In the genomic region with DNA sequence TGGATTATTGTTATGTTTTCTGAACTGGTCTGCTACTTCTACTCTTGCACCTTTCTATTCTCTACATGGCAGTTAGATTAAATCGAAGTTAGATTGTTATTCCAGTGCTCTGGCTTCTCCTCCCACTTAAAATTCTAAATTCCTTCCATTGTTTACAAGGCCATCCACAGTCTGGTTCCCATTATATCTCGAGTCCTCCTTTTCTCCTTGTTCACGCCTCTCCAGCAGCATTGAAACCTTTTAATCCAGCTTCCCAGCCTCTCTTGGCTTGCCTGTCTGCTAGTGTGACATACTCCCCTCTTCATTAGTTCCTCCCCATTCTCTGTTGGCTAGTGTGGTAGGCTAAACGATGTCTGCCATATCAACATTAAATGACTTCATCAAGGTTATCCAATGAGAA, we compare ENCODE assay signal across 31 cellular contexts. TPM values are rescaled to one million over a fixed set of nuclear protein-coding genes. Genes with fewer than 3 reads are reported as not detected.
A peak's percentile ranks its signal among the peaks of the same experiment; 100 is the strongest.
DNase-seq lines count a peak whose midpoint lies in the region; ATAC-seq, FAIRE-seq and TF ChIP-seq lines count a peak whose summit lies in the region.
"Had no signal": no experiment of that assay in that cellular context is flagged by ENCODE, and none has a peak within 500 bp of the region (broad histone marks: within the 10 kb centered on the region; RNA-seq: fewer than 3 reads in every experiment).

No MANE protein-coding gene starts in this region.

- H3K4me1 ChIP-seq in cardiac muscle cell (ENCODE audit: low read depth) (peaks cover 20% of the 10 kb centered on the region), endodermal cell (ENCODE audit: control insufficient read depth, insufficient read depth, low read length) (peaks cover 3% of the 10 kb centered on the region), hepatocyte (ENCODE audit: insufficient read depth) (no peaks in the 10 kb centered on the region), osteoblast (ENCODE audit: insufficient read depth, low read length) (no peaks in the 10 kb centered on the region)
- H3K4me1 ChIP-seq: breast epithelium, foreskin keratinocyte had no signal

- H3K79me2 ChIP-seq in hepatocyte, result no peaks in the 10 kb centered on the region
- peaks cover 10% of the 10 kb centered on the region for H3K79me2 ChIP-seq in osteoblast (ENCODE audit: insufficient read depth, low read length)

- H3K36me3 ChIP-seq in cardiac muscle cell (no peaks in the 10 kb centered on the region), endodermal cell (ENCODE audit: control insufficient read depth, insufficient read depth, low read length) (peaks cover 95% of the 10 kb centered on the region), hepatocyte (replicated peaks; ENCODE audit: insufficient read depth, low read depth) (no peaks in the 10 kb centered on the region), osteoblast (ENCODE audit: insufficient read depth, low read length) (peaks cover 5% of the 10 kb centered on the region)
- H3K36me3 ChIP-seq: breast epithelium, right lobe of liver had no signal

- 74 to 81% methylated on average over 4 of the region's 4 CpGs for WGBS in endodermal cell (ENCODE audit: insufficient coverage in 1 of 2, insufficient read length in 1 of 2), 2 experiments
- WGBS in hepatocyte (ENCODE audit: low lambda C conversion rate, missing lambda C conversion rate), result 64% methylated on average over 4 of the region's 4 CpGs

- DNase-seq in cardiac muscle cell (ENCODE audit: low read depth in 1 of 2, low spot score in 1 of 2) (peak in 1 of 2 donors; percentile 42), Right ventricle myocardium inferior (ENCODE audit: missing footprints) (no peak), GM12892 (ENCODE audit: insufficient read length) (no peak), endodermal cell (peak; percentile 62), hepatocyte (ENCODE audit: low spot score) (no peak), osteoblast (ENCODE audit: insufficient read length, low spot score, missing footprints) (no peak)
- DNase-seq: activated CD4-positive, alpha-beta T cell treated with anti-CD3 and anti-CD28 coated beads for 48 hours; activated naive CD4-positive, alpha-beta T cell treated with anti-CD3 and anti-CD28 coated beads, Interleukin-2, amount 10 ng/mL, durations not matched to agents 7 days and 5 days; activated T-cell treated with anti-CD3 and anti-CD28 coated beads, Interleukin-2, amount 50 U/mL, for 48 hours; DMS53; effector CD8-positive, alpha-beta T cell; foreskin keratinocyte; immature natural killer cell; mucosa of descending colon; NCI-H1436; NCI-H2107; NCI-H510A; right lobe of liver; stimulated activated CD4-positive, alpha-beta T cell treated with anti-CD3 and anti-CD28 coated beads, Interleukin-12 subunit alpha, Interleukin-12 subunit beta, amount 100 ng/mL, for 4 hours; stimulated activated CD4-positive, alpha-beta T cell treated with anti-CD3 and anti-CD28 coated beads, Interleukin-4, amount 100 ng/mL, for 1 hour; substantia nigra; T-helper 2 cell had no signal

- FAIRE-seq in GM12892 (lab: Jason Lieb, UNC), result peak; percentile 67
- FAIRE-seq: G401.6 had no signal

- H2AFZ ChIP-seq in hepatocyte (no peak overlapping the region), osteoblast (ENCODE audit: low read length) (no peak overlapping the region)

- no peak overlapping the region for H3K4me3 ChIP-seq in cardiac muscle cell
- H3K4me3 ChIP-seq in endodermal cell (ENCODE audit: low read length), result peak overlapping the region; percentile 7
- H3K4me3 ChIP-seq in hepatocyte, result no peak overlapping the region
- H3K4me3 ChIP-seq in osteoblast (ENCODE audit: insufficient read depth, low read length), result no peak overlapping the region
- H3K4me3 ChIP-seq: breast epithelium, mucosa of descending colon, right lobe of liver had no signal

- H3K9me3 ChIP-seq in cardiac muscle cell (ENCODE audit: low read depth) (no peaks in the 10 kb centered on the region), endodermal cell (ENCODE audit: control insufficient read depth, low read length) (peaks cover 29% of the 10 kb centered on the region), hepatocyte (ENCODE audit: low read depth) (no peaks in the 10 kb centered on the region), osteoblast (ENCODE audit: low read depth, low read length) (no peaks in the 10 kb centered on the region)
- H3K9me3 ChIP-seq: breast epithelium, mucosa of descending colon, right lobe of liver had no signal

- H3K4me2 ChIP-seq in hepatocyte, result no peak overlapping the region
- H3K4me2 ChIP-seq in osteoblast (ENCODE audit: insufficient read depth, low read length), result no peak overlapping the region

- no peak overlapping the region for H3K9ac ChIP-seq in endodermal cell (ENCODE audit: extremely low read depth, low read length, poor library complexity, severe bottlenecking)

- H3K4me1 Mint-ChIP-seq in endodermal cell (peaks cover 38% of the 10 kb centered on the region), nephron (peaks cover 24% of the 10 kb centered on the region)

- H3K27ac ChIP-seq in cardiac muscle cell, result peak overlapping the region; percentile 90
- peak overlapping the region; percentile 51 for H3K27ac ChIP-seq in endodermal cell (ENCODE audit: low read depth, low read length)
- H3K27ac ChIP-seq in hepatocyte, result no peak overlapping the region
- H3K27ac ChIP-seq in osteoblast (ENCODE audit: low read depth, low read length), result no peak overlapping the region
- H3K27ac ChIP-seq: breast epithelium, foreskin keratinocyte, HL-60, right lobe of liver had no signal

- ATAC-seq in Right ventricle myocardium inferior, result no peak
- no peak for ATAC-seq in GM18907 (IDR thresholded peaks at IDR 0.05; ENCODE audit: unreplicated experiment)
- ATAC-seq: foreskin keratinocyte; mucosa of descending colon; natural killer cell treated with Interleukin-12 subunit alpha and Interleukin-12 subunit beta and Interleukin-15 and Interleukin-18, amount 100 ng/mL, for 72 hours; right lobe of liver; SK-N-SH treated with all-trans-retinoic acid at 6 μM for 48 hours had no signal

- peaks cover 6% of the 10 kb centered on the region for H3K9me3 Mint-ChIP-seq in endodermal cell
- peaks cover under 1% of the 10 kb centered on the region for H3K9me3 Mint-ChIP-seq in nephron
- H3K9me3 Mint-ChIP-seq: immature natural killer cell; natural killer cell treated with Interleukin-12 subunit alpha and Interleukin-12 subunit beta and Interleukin-15 and Interleukin-18, amount 100 ng/mL, for 72 hours had no signal

- intact Hi-C loops in Right ventricle myocardium inferior (cut with DNase I), result no loop called here

- H3K27me3 Mint-ChIP-seq in endodermal cell (ENCODE audit: insufficient read depth) (no peaks in the 10 kb centered on the region), nephron (ENCODE audit: low read depth) (no peaks in the 10 kb centered on the region)
- H3K27me3 Mint-ChIP-seq: activated naive CD4-positive, alpha-beta T cell treated with anti-CD3 and anti-CD28 coated beads, Interleukin-2, amount 10 ng/mL, durations not matched to agents 7 days and 5 days; B cell; natural killer cell treated with Interleukin-12 subunit alpha and Interleukin-12 subunit beta and Interleukin-15 and Interleukin-18, amount 100 ng/mL, for 72 hours; type B pancreatic cell had no signal

- TF ChIP-seq CTCF in cardiac muscle cell (IDR thresholded peaks at IDR 0.05; ENCODE audit: low read depth, low read length), result no peak
- no peak for TF ChIP-seq CTCF in endodermal cell (conservative IDR thresholded peaks at IDR 0.05)
- TF ChIP-seq CTCF in nephron (IDR thresholded peaks at IDR 0.05; ENCODE audit: unreplicated experiment in 3 of 3), result no peak
- no peak for TF ChIP-seq CTCF in hepatocyte (IDR thresholded peaks at IDR 0.05; ENCODE audit: poor library complexity)
- TF ChIP-seq CTCF in osteoblast (IDR thresholded peaks at IDR 0.05; ENCODE audit: extremely low read depth, low read depth, low read length), result no peak

- no peak for TF ChIP-seq POLR2A in GM12892 (IDR thresholded peaks at IDR 0.05; ENCODE audit: low read depth, low read length)

- H4K20me1 ChIP-seq in hepatocyte (ENCODE audit: insufficient read depth, poor library complexity, severe bottlenecking), result no peaks in the 10 kb centered on the region
- no peaks in the 10 kb centered on the region for H4K20me1 ChIP-seq in osteoblast (ENCODE audit: insufficient read depth, low read length)

- H3K36me3 Mint-ChIP-seq in endodermal cell (ENCODE audit: low read depth), result peaks cover 41% of the 10 kb centered on the region
- peaks cover 38% of the 10 kb centered on the region for H3K36me3 Mint-ChIP-seq in nephron (ENCODE audit: low read depth)

- H3K27me3 ChIP-seq in cardiac muscle cell (no peaks in the 10 kb centered on the region), endodermal cell (ENCODE audit: control insufficient read depth, insufficient read depth, low read length, poor library complexity, severe bottlenecking) (no peaks in the 10 kb centered on the region), hepatocyte (no peaks in the 10 kb centered on the region), osteoblast (ENCODE audit: insufficient read depth, low read length) (no peaks in the 10 kb centered on the region)
- H3K27me3 ChIP-seq: breast epithelium, foreskin keratinocyte, right lobe of liver had no signal

- no peaks in the 10 kb centered on the region for H3K9me2 ChIP-seq in hepatocyte (replicated peaks; ENCODE audit: insufficient read depth)

- H3K27ac Mint-ChIP-seq in endodermal cell, result peak overlapping the region; percentile 2
- H3K27ac Mint-ChIP-seq in nephron, result peak overlapping the region; percentile 48 to 94 (median 80)
- H3K27ac Mint-ChIP-seq: activated naive CD4-positive, alpha-beta T cell treated with anti-CD3 and anti-CD28 coated beads, Interleukin-2, amount 10 ng/mL, durations not matched to agents 7 days and 5 days; B cell; natural killer cell treated with Interleukin-12 subunit alpha and Interleukin-12 subunit beta and Interleukin-15 and Interleukin-18, amount 100 ng/mL, for 72 hours; type B pancreatic cell had no signal

- no peak overlapping the region for H3K4me3 Mint-ChIP-seq in endodermal cell
- no peak overlapping the region for H3K4me3 Mint-ChIP-seq in nephron
- H3K4me3 Mint-ChIP-seq: activated naive CD4-positive, alpha-beta T cell treated with anti-CD3 and anti-CD28 coated beads, Interleukin-2, amount 10 ng/mL, durations not matched to agents 7 days and 5 days; B cell; immature natural killer cell; natural killer cell treated with Interleukin-12 subunit alpha and Interleukin-12 subunit beta and Interleukin-15 and Interleukin-18, amount 100 ng/mL, for 72 hours; type B pancreatic cell had no signal

RNA-seq across cellular contexts. Expression of gene DNAJC15, which starts 54.5 kb away (rescaled TPM):
- total RNA-seq in cardiac muscle cell (0.88 and 1.0 TPM in 2 replicates), Right ventricle myocardium inferior (35.6 TPM), endodermal cell (10 to 100 TPM; 29.7 to 46.9 TPM), hepatocyte (3.5 and 4.3 TPM in 2 replicates), osteoblast (13.0 and 17.0 TPM in 2 replicates)
- polyA plus RNA-seq in cardiac muscle cell (3.9 and 5.2 TPM in 2 replicates), hepatocyte (10.6 and 12.4 TPM in 2 replicates)
- polyA plus RNA-seq in GM12892 (2012; ENCODE audit: missing spikeins), result 26.8 TPM
- 32.0 TPM for polyA plus RNA-seq in endodermal cell (2013, experiment 1 of 2)
- 29.6 TPM for polyA plus RNA-seq in endodermal cell (2013, experiment 2 of 2)

Comparison
In these comparisons a context has a peak if more than half of its experiments do, and no peak if none do; other contexts are left out.
1. H3K27ac ChIP-seq: peak in cardiac muscle cell (single experiment) and endodermal cell (single experiment); none in hepatocyte (single experiment) and osteoblast (single experiment).